In genomic region chr16:28846080-28846932, GRCh38 we compare ENCODE assay signal across 1 cellular context.
TF ChIP-seq lines count a peak whose summit lies in the region.

Gene TUFM, minus strand, starts transcription at chr16:28846348. Its CDS starts 79 bp downstream, at chr16:28846269.

TF ChIP-seq in K562, 482 proteins besides CTCF, POLR2A, EP300 and RAD21 (continued from another document and continues in another):
- peak; percentile 91; the same call in 1 of the 2 replicates for TF ChIP-seq ZBTB7A (IDR thresholded peaks at IDR 0.05; ENCODE audit: borderline replicate concordance, control insufficient read depth, low read depth, low read length)
- TF ChIP-seq ZNF146 (CRISPR knock-in tag; IDR thresholded peaks at IDR 0.05; ENCODE audit: unreplicated experiment) = no peak
- TF ChIP-seq C11orf30 (IDR thresholded peaks at IDR 0.05; ENCODE audit: low read depth) = peak; percentile 98
- peak; percentile 33; the same call in 1 of the 2 replicates for TF ChIP-seq SAFB (IDR thresholded peaks at IDR 0.05; ENCODE audit: borderline replicate concordance, low read depth, low read length)
- peak; percentile 97 for TF ChIP-seq ESRRA (IDR thresholded peaks at IDR 0.05; ENCODE audit: borderline replicate concordance, low read depth)
- TF ChIP-seq ATF4 (CRISPR knock-in tag; IDR thresholded peaks at IDR 0.05) = no peak
- TF ChIP-seq ZNF436 (CRISPR knock-in tag; IDR thresholded peaks at IDR 0.05) = no peak
- no peak for TF ChIP-seq BRD4 (IDR thresholded peaks at IDR 0.05)
- TF ChIP-seq ZNF165 (CRISPR knock-in tag; IDR thresholded peaks at IDR 0.05; ENCODE audit: borderline replicate concordance) = no peak
- no peak for TF ChIP-seq MED1 (CRISPR knock-in tag; IDR thresholded peaks at IDR 0.05; ENCODE audit: borderline replicate concordance)
- no peak for TF ChIP-seq HDAC6 (IDR thresholded peaks at IDR 0.05; ENCODE audit: low read depth, low read length)
- peak; percentile 82; the same call in 1 of the 2 replicates for TF ChIP-seq MTA3 (IDR thresholded peaks at IDR 0.05; ENCODE audit: borderline replicate concordance)
- no peak for TF ChIP-seq ARID3A (IDR thresholded peaks at IDR 0.05; ENCODE audit: borderline replicate concordance, low read depth, low read length)
- TF ChIP-seq TOE1 (IDR thresholded peaks at IDR 0.05; ENCODE audit: borderline replicate concordance) = no peak; the same call in 1 of the 2 replicates
- no peak for TF ChIP-seq TOE1 (CRISPR knock-in tag; IDR thresholded peaks at IDR 0.05; ENCODE audit: borderline replicate concordance, low read depth)
- no peak; the same call in 1 of the 2 replicates for TF ChIP-seq SOX6 (IDR thresholded peaks at IDR 0.05)
- no peak for TF ChIP-seq WHSC1 (IDR thresholded peaks at IDR 0.05; ENCODE audit: low read length)
- TF ChIP-seq ZZZ3 (IDR thresholded peaks at IDR 0.05) = peak; percentile 57; the same call in 1 of the 2 replicates
- TF ChIP-seq KDM1A (IDR thresholded peaks at IDR 0.05) = peak; percentile 95 to 98
- peak; percentile 91; the same call in 1 of the 2 replicates for TF ChIP-seq NBN (IDR thresholded peaks at IDR 0.05; ENCODE audit: low read depth)
- TF ChIP-seq RAD51 (IDR thresholded peaks at IDR 0.05; ENCODE audit: borderline replicate concordance, low read depth) = 0 out of 2 replicates have a peak, but pooled peaks have one; percentile 25
- TF ChIP-seq RBBP5 (IDR thresholded peaks at IDR 0.05; ENCODE audit: borderline replicate concordance, insufficient read depth, low read length, poor library complexity, severe bottlenecking) = peak; percentile 92
- TF ChIP-seq SP1 (CRISPR knock-in tag; IDR thresholded peaks at IDR 0.05) = peak; percentile 90
- peak; percentile 69 to 94 (median 92) for TF ChIP-seq YY1 (IDR thresholded peaks at IDR 0.05; ENCODE audit: borderline replicate concordance in 1 of 3, control insufficient read depth in 1 of 3, extremely low read depth in 1 of 3, insufficient read depth in 3 of 3, insufficient read length in 1 of 3, insufficient replicate concordance in 2 of 3, low read depth in 1 of 3, low read length in 2 of 3)
- peak; percentile 84; the same call in 1 of the 2 replicates for TF ChIP-seq XRCC5 (IDR thresholded peaks at IDR 0.05; ENCODE audit: low read depth, low read length)
- TF ChIP-seq ZNF197 (CRISPR knock-in tag; IDR thresholded peaks at IDR 0.05; ENCODE audit: low read depth) = no peak
- TF ChIP-seq ATF1 (CRISPR knock-in tag; IDR thresholded peaks at IDR 0.05) = peak; percentile 95
- peak; percentile 99 for TF ChIP-seq ATF1 (tag; IDR thresholded peaks at IDR 0.05)
- TF ChIP-seq TFAP4 (CRISPR knock-in tag; IDR thresholded peaks at IDR 0.05; ENCODE audit: borderline replicate concordance) = peak; percentile 90
- no peak for TF ChIP-seq SRSF1 (IDR thresholded peaks at IDR 0.05; ENCODE audit: low read depth, low read length)
- no peak for TF ChIP-seq NELFE (IDR thresholded peaks at IDR 0.05; ENCODE audit: insufficient read depth, insufficient read length)
- 0 out of 2 replicates have a peak, but pooled peaks have one; percentile 51 for TF ChIP-seq KLF13 (tag; IDR thresholded peaks at IDR 0.05; ENCODE audit: borderline replicate concordance, low read depth)
- no peak for TF ChIP-seq MEF2D (tag; conservative IDR thresholded peaks at IDR 0.05; ENCODE audit: low read depth)
- TF ChIP-seq ZBTB49 (CRISPR knock-in tag; IDR thresholded peaks at IDR 0.05; ENCODE audit: borderline replicate concordance) = no peak
- TF ChIP-seq TFE3 (CRISPR knock-in tag; IDR thresholded peaks at IDR 0.05) = no peak
- peak; percentile 90 to 98 (median 97) for TF ChIP-seq ZBTB11 (CRISPR knock-in tag; IDR thresholded peaks at IDR 0.05)
- TF ChIP-seq HBP1 (CRISPR knock-in tag; IDR thresholded peaks at IDR 0.05) = no peak
- peak; percentile 81; the same call in 1 of the 2 replicates for TF ChIP-seq HMGXB4 (CRISPR knock-in tag; IDR thresholded peaks at IDR 0.05)
- TF ChIP-seq ZBED1 (IDR thresholded peaks at IDR 0.05) = peak; percentile 6
- TF ChIP-seq DMBX1 (CRISPR knock-in tag; IDR thresholded peaks at IDR 0.05; ENCODE audit: borderline replicate concordance) = 0 out of 2 replicates have a peak, but pooled peaks have one; percentile 22
- TF ChIP-seq NONO (IDR thresholded peaks at IDR 0.05; ENCODE audit: low read depth in 2 of 2, low read length in 1 of 2) = no peak
- no peak for TF ChIP-seq ZNF224 (CRISPR knock-in tag; IDR thresholded peaks at IDR 0.05)
- peak; percentile 100 for TF ChIP-seq CREM (IDR thresholded peaks at IDR 0.05; ENCODE audit: low read depth)
- no peak for TF ChIP-seq RFX5 (IDR thresholded peaks at IDR 0.05; ENCODE audit: low read depth, low read length)
- no peak for TF ChIP-seq PHF21A (IDR thresholded peaks at IDR 0.05; ENCODE audit: borderline replicate concordance, low read depth)
- no peak for TF ChIP-seq ZNF764 (CRISPR knock-in tag; IDR thresholded peaks at IDR 0.05; ENCODE audit: low read depth)
- TF ChIP-seq ZNF507 (tag; conservative IDR thresholded peaks at IDR 0.05) = no peak
- no peak for TF ChIP-seq GATAD2A (IDR thresholded peaks at IDR 0.05)
- peak; percentile 58; the same call in 1 of the 2 replicates for TF ChIP-seq POLR2AphosphoS5 (IDR thresholded peaks at IDR 0.05; ENCODE audit: control insufficient read depth, insufficient read depth, low read depth, low read length)
- TF ChIP-seq SIX5 (IDR thresholded peaks at IDR 0.05; ENCODE audit: borderline replicate concordance in 1 of 2, insufficient read depth in 1 of 2, low read depth in 1 of 2, low read length in 2 of 2) = peak; percentile 65 to 68; a peak in 3 of 4 replicates
